ENCODE assay signal across 1 cellular context in genomic region chr16:75111514-75112280, GRCh38.
TF ChIP-seq lines count a peak whose summit lies in the region.

No MANE protein-coding gene starts in this region.

TF ChIP-seq in HCT116, 20 proteins besides CTCF, POLR2A, EP300 and RAD21:
- TF ChIP-seq ZNF274 (IDR thresholded peaks at IDR 0.05; ENCODE audit: low read depth, low read length), result no peak
- no peak for TF ChIP-seq ZBTB33 (IDR thresholded peaks at IDR 0.05; ENCODE audit: extremely low read depth, insufficient replicate concordance, low read length)
- no peak for TF ChIP-seq SRF (IDR thresholded peaks at IDR 0.05; ENCODE audit: low read depth)
- no peak for TF ChIP-seq EGR1 (IDR thresholded peaks at IDR 0.05; ENCODE audit: low read depth)
- TF ChIP-seq TCF7L2 (IDR thresholded peaks at IDR 0.05; ENCODE audit: borderline replicate concordance, extremely low read depth, insufficient read depth, insufficient read length), result no peak
- TF ChIP-seq SIN3A (IDR thresholded peaks at IDR 0.05; ENCODE audit: low read depth), result no peak
- TF ChIP-seq REST (IDR thresholded peaks at IDR 0.05; ENCODE audit: low read depth), result no peak
- TF ChIP-seq ELF1 (IDR thresholded peaks at IDR 0.05; ENCODE audit: borderline replicate concordance, low read depth), result no peak
- TF ChIP-seq JUND (IDR thresholded peaks at IDR 0.05), result no peak
- no peak for TF ChIP-seq POLR2AphosphoS5 (IDR thresholded peaks at IDR 0.05; ENCODE audit: low read depth, low read length)
- TF ChIP-seq, protein P1, sequence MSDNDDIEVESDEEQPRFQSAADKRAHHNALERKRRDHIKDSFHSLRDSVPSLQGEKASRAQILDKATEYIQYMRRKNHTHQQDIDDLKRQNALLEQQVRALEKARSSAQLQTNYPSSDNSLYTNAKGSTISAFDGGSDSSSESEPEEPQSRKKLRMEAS (IDR thresholded peaks at IDR 0.05), result no peak
- TF ChIP-seq CEBPB (IDR thresholded peaks at IDR 0.05; ENCODE audit: low read depth), result no peak
- no peak for TF ChIP-seq CBX3 (IDR thresholded peaks at IDR 0.05; ENCODE audit: low read depth)
- TF ChIP-seq FOSL1 (IDR thresholded peaks at IDR 0.05; ENCODE audit: low read depth), result no peak
- no peak for TF ChIP-seq SP1 (IDR thresholded peaks at IDR 0.05; ENCODE audit: low read depth)
- TF ChIP-seq ZFX (IDR thresholded peaks at IDR 0.05), result no peak
- TF ChIP-seq, protein P2, sequence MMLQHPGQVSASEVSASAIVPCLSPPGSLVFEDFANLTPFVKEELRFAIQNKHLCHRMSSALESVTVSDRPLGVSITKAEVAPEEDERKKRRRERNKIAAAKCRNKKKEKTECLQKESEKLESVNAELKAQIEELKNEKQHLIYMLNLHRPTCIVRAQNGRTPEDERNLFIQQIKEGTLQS (IDR thresholded peaks at IDR 0.05), result no peak
- TF ChIP-seq EZH2 (IDR thresholded peaks at IDR 0.05), result no peak
